7 cellular contexts compared by ENCODE assay signal in the genomic region with DNA sequence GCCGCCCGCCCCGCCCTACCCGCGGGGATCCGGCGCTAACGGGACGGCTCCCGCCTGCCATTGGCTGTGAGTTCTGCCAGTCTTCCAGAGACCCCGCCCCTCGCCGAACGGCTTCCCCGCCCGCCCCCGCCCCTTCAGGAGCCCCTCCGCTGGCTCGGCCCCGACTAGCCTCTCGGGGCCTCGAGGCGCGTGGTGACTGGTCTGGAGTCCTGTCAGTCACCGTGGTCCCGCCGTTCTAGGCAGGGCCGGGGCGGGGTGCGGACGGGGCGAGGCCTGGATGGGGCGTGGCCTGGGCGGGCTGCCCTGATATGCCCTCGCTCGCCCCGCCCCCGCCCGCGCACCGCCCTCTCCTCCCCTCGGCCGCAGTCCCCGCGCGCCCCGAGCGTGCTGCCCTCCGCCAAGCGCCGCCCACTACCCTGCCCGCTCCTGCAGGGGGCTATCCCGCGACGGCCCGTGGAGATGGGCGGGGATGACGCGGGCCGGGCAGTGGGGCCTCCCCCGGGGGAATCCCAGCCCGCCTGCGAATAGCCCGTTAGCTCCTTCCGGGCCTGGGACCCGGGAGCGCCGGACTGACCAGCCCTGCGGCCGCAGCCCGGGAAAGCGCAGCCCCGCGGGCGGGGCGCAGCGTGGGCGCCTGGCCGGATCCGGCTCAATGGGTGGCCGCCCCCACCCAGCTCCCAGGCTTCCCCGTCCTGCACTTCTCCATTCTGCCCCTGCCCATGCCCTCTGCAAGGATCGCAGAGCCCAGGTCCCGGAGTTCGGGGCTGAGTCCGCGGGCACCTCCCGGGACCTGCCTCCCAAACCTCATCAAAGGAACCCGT. TPM values are rescaled to one million over a fixed set of nuclear protein-coding genes. Genes with fewer than 3 reads are reported as not detected.
A peak's percentile ranks its signal among the peaks of the same experiment; 100 is the strongest.
DNase-seq lines count a peak whose midpoint lies in the region; ATAC-seq and TF ChIP-seq lines count a peak whose summit lies in the region.

No MANE protein-coding gene starts in this region.

- no peaks in the 10 kb centered on the region for H3K9me3 ChIP-seq in hepatocyte (ENCODE audit: low read depth)

- peak overlapping the region; percentile 92 for H2AFZ ChIP-seq in hepatocyte

- in situ Hi-C loops in astrocyte of the cerebellum (cut with HindIII; ENCODE audit: low sequenced_read_pairs) = no loop called here

- DNase-seq in NCI-H2029 (lab: John Stamatoyannopoulos, UW) = peak; percentile 82
- peak; percentile 100 for DNase-seq in T-helper 22 cell (ENCODE audit: low read depth)
- peak; percentile 93 for DNase-seq in astrocyte of the cerebellum (ENCODE audit: low read depth)
- peak; percentile 100 for DNase-seq in hepatocyte (ENCODE audit: low spot score)
- DNase-seq in retina = peak; percentile 92

- no peaks in the 10 kb centered on the region for H3K9me2 ChIP-seq in hepatocyte (replicated peaks; ENCODE audit: insufficient read depth)

- TF ChIP-seq CTCF in astrocyte of the cerebellum (IDR thresholded peaks at IDR 0.05; ENCODE audit: low read depth, low read length, missing control alignments) (no peak), hepatocyte (IDR thresholded peaks at IDR 0.05; ENCODE audit: poor library complexity) (no peak)

- H3K36me3 ChIP-seq in hepatocyte (replicated peaks; ENCODE audit: insufficient read depth, low read depth) = no peaks in the 10 kb centered on the region

- H3K4me2 ChIP-seq in hepatocyte = peak overlapping the region; percentile 97

- WGBS in hepatocyte (ENCODE audit: low lambda C conversion rate, missing lambda C conversion rate) = 0% methylated on average over 26 of the region's 89 CpGs

- peaks cover 15% of the 10 kb centered on the region for H3K27me3 ChIP-seq in hepatocyte

- H4K20me1 ChIP-seq in hepatocyte (ENCODE audit: insufficient read depth, poor library complexity, severe bottlenecking) = no peaks in the 10 kb centered on the region

- no peaks in the 10 kb centered on the region for H3K4me1 ChIP-seq in hepatocyte (ENCODE audit: insufficient read depth)

- peaks cover 8% of the 10 kb centered on the region for H3K79me2 ChIP-seq in hepatocyte

- H3K4me3 ChIP-seq in astrocyte of the cerebellum (ENCODE audit: low read depth, low read length) (peak overlapping the region; percentile 97), hepatocyte (peak overlapping the region; percentile 72)

- peak; percentile 93 for ATAC-seq in GM18511 (IDR thresholded peaks at IDR 0.05; ENCODE audit: unreplicated experiment)
- peak; percentile 86 for ATAC-seq in HG03025 (IDR thresholded peaks at IDR 0.05; ENCODE audit: low FRiP score, unreplicated experiment)

- peak overlapping the region; percentile 73 for H3K27ac ChIP-seq in hepatocyte

RNA-seq across cellular contexts. Expression of a gene that starts 0.4 kb away (rescaled TPM):
- total RNA-seq in hepatocyte = 9.3 and 14.5 TPM in 2 replicates
- polyA plus RNA-seq in hepatocyte = 7.4 and 8.3 TPM in 2 replicates

RNA-seq across cellular contexts. Expression of a gene that starts 32.8 kb away (rescaled TPM):
- 7.5 and 15.3 TPM in 2 replicates for total RNA-seq in hepatocyte
- polyA plus RNA-seq in hepatocyte = 7.3 and 8.7 TPM in 2 replicates

Comparison
In these comparisons a context has a peak if more than half of its experiments do, and no peak if none do; other contexts are left out.
1. Peak in every context shown above with its lines: DNase-seq, ATAC-seq, H3K4me3 ChIP-seq and H3K27ac ChIP-seq.